ENCODE assay signal across 11 cellular contexts in genomic region chr3:79488407-79488806, GRCh38.
"Had no signal": no experiment of that assay in that cellular context is flagged by ENCODE, and none has a peak within 500 bp of the region (broad histone marks: within the 10 kb centered on the region; RNA-seq: fewer than 3 reads in every experiment).

No MANE protein-coding gene starts in this region.

- H3K4me2 ChIP-seq: GM23338 had no signal

- H3K4me3 ChIP-seq: GM23248, GM23338, HAP-1 had no signal

- DNase-seq: GM23248, GOT3, H7, H9, HCEC 1CT, HFFc6 had no signal

- H3K9me3 ChIP-seq: HAP-1 had no signal

- H3K27ac ChIP-seq: GM23248 had no signal

- ATAC-seq: GM23338, HCT116 had no signal

- H2AFZ ChIP-seq: GM23248, GM23338 had no signal

- H3K9ac ChIP-seq: GM23248 had no signal

- H3K36me3 ChIP-seq: HAP-1 had no signal

- FAIRE-seq: H1, H54 had no signal
